9 cellular contexts compared by ENCODE assay signal in the genomic region with DNA sequence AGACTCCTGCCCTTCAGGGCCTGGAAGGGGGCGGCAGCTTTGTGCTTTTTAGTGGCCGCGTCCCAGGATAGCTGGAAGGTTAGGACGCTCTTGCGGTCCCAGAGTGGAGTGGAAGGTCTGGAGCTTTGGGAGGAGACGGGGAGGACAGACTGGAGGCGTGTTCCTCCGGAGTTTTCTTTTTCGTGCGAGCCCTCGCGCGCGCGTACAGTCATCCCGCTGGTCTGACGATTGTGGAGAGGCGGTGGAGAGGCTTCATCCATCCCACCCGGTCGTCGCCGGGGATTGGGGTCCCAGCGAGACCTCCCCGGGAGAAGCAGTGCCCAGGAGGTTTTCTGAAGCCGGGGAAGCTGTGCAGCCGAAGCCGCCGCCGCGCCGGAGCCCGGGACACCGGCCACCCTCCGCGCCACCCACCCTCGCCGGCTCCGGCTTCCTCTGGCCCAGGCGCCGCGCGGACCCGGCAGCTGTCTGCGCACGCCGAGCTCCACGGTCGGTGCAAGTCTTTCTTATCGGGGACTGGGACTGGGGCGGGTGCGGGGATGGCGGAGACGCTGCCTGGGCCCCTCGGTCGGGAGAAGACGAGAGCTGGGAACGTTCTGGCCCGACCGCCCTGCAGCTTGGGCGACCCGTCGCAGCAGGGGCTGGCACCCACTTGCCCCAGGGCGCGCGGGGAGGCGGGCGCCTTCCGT. TPM values are rescaled to one million over a fixed set of nuclear protein-coding genes. Genes with fewer than 3 reads are reported as not detected.
DNase-seq lines count a peak whose midpoint lies in the region; ATAC-seq and TF ChIP-seq lines count a peak whose summit lies in the region.
"Had no signal": no experiment of that assay in that cellular context is flagged by ENCODE, and none has a peak within 500 bp of the region (broad histone marks: within the 10 kb centered on the region; RNA-seq: fewer than 3 reads in every experiment).

Gene EDNRA, plus strand, starts transcription at position 207 of the 686 bp plus-strand sequence. CDS start 4,585 bp downstream, outside the sequence.

- no peaks in the 10 kb centered on the region for H3K9me3 ChIP-seq in A673 (ENCODE audit: low read depth, low read length, poor library complexity, severe bottlenecking)
- H3K9me3 ChIP-seq in fibroblast of lung (ENCODE audit: control insufficient read depth, insufficient read depth, low read depth, low read length), result no peaks in the 10 kb centered on the region

- H3K4me1 ChIP-seq in A673 (ENCODE audit: insufficient read depth, low read length, poor library complexity, severe bottlenecking) (peaks cover 6% of the 10 kb centered on the region), fibroblast of lung (ENCODE audit: control insufficient read depth, extremely low read depth, insufficient read depth, low read length) (peaks cover 11% of the 10 kb centered on the region)

- POLR2A ChIA-PET in A673 (lab: Charles Lee; ENCODE audit: low non-redundant PET), result interaction anchor here (0.5 to 0.6 kb wide), 3 partner anchors 31 to 137 kb away, joined by 3 to 5 read pairs (median 4); no protein-coding TSS in a partner anchor
- POLR2A ChIA-PET in activated CD8-positive, alpha-beta T cell treated with anti-CD3 and anti-CD28 coated beads for 36 hours (lab: Charles Lee), result no interaction called here

- TF ChIP-seq CTCF in A673 (conservative IDR thresholded peaks at IDR 0.05; ENCODE audit: low read depth, low read length), result no peak
- no peak for TF ChIP-seq CTCF in fibroblast of lung (conservative IDR thresholded peaks at IDR 0.05 in 1 of 2, IDR thresholded peaks at IDR 0.05 in 1 of 2; ENCODE audit: low read depth in 1 of 2, low read length in 2 of 2)
- TF ChIP-seq CTCF in nephron (IDR thresholded peaks at IDR 0.05; ENCODE audit: unreplicated experiment in 3 of 3), result no peak
- no peak for TF ChIP-seq CTCF in activated CD8-positive, alpha-beta T cell treated with anti-CD3 and anti-CD28 coated beads for 36 hours (IDR thresholded peaks at IDR 0.05)

- CTCF ChIA-PET in A673 (lab: Charles Lee), result interaction anchor here (0.8 kb wide), 1 partner anchor 38 kb away, joined by 3 read pairs; no protein-coding TSS in a partner anchor
- CTCF ChIA-PET in activated CD8-positive, alpha-beta T cell treated with anti-CD3 and anti-CD28 coated beads for 36 hours (lab: Charles Lee), result no interaction called here

- peak within 1 kb of the TSS; percentile 94 to 98 (median 96) for H3K4me3 Mint-ChIP-seq in nephron
- no peak within 1 kb of the TSS for H3K4me3 Mint-ChIP-seq in activated CD8-positive, alpha-beta T cell treated with anti-CD3 and anti-CD28 coated beads for 36 hours

- peaks cover 17% of the 10 kb centered on the region for H3K36me3 Mint-ChIP-seq in nephron (ENCODE audit: low read depth)
- H3K36me3 Mint-ChIP-seq in activated CD8-positive, alpha-beta T cell treated with anti-CD3 and anti-CD28 coated beads for 36 hours (ENCODE audit: low read depth), result no peaks in the 10 kb centered on the region

- H3K4me2 ChIP-seq in fibroblast of lung (ENCODE audit: extremely low read depth, insufficient read depth, low read length), result peak within 1 kb of the TSS; percentile 73

- H3K9ac ChIP-seq in fibroblast of lung (ENCODE audit: insufficient read depth, low read length), result peak within 1 kb of the TSS; percentile 63

- H3K4me3 ChIP-seq in A673 (ENCODE audit: low read depth, low read length, poor library complexity, severe bottlenecking) (peak within 1 kb of the TSS; percentile 67), fibroblast of lung (replicated peaks in 1 of 4; ENCODE audit: control extremely low read depth in 1 of 4, insufficient read depth in 1 of 4, low read depth in 3 of 4, low read length in 4 of 4) (peak within 1 kb of the TSS; percentile 55 to 76 (median 60))

- peaks cover 7% of the 10 kb centered on the region for H3K27me3 Mint-ChIP-seq in nephron (ENCODE audit: low read depth)
- H3K27me3 Mint-ChIP-seq in activated CD8-positive, alpha-beta T cell treated with anti-CD3 and anti-CD28 coated beads for 36 hours, result peaks cover 26% of the 10 kb centered on the region

- DNase-seq in A673 (ENCODE audit: low spot score) (peak; percentile 71), NCI-H69 (lab: John Stamatoyannopoulos, UW) (peak; percentile 0), fibroblast of lung (ENCODE audit: low read depth in 2 of 2) (peak; percentile 65 to 72), MV-4-11 (lab: John Stamatoyannopoulos, UW) (no peak), GDM1 (lab: John Stamatoyannopoulos, UW) (no peak)
- DNase-seq in activated CD8-positive, alpha-beta T cell treated with anti-CD3 and anti-CD28 coated beads for 36 hours, result no peak
- DNase-seq: GF-D8 had no signal

- BruUV-seq in A673 (replicated peaks; lab: Mats Ljungman, UMichigan), result no TSS peak

- H2AFZ ChIP-seq in fibroblast of lung (ENCODE audit: low read length), result peak within 1 kb of the TSS; percentile 68

- H3K27me3 ChIP-seq in A673 (replicated peaks; ENCODE audit: insufficient read depth, low read depth, low read length, poor library complexity) (no peaks in the 10 kb centered on the region), fibroblast of lung (ENCODE audit: control insufficient read depth, insufficient read depth, low read length) (peaks cover 2% of the 10 kb centered on the region)

- no peaks in the 10 kb centered on the region for H3K79me2 ChIP-seq in fibroblast of lung (ENCODE audit: control insufficient read depth, insufficient read depth, low read length)

- H3K9me3 Mint-ChIP-seq in nephron, result peaks cover 3% of the 10 kb centered on the region
- H3K9me3 Mint-ChIP-seq in activated CD8-positive, alpha-beta T cell treated with anti-CD3 and anti-CD28 coated beads for 36 hours, result no peaks in the 10 kb centered on the region

- peak within 1 kb of the TSS; percentile 83 for H3K27ac ChIP-seq in A673 (ENCODE audit: low read depth, low read length, poor library complexity, severe bottlenecking)
- peak within 1 kb of the TSS; percentile 18 for H3K27ac ChIP-seq in fibroblast of lung (ENCODE audit: insufficient read depth, low read length)

- no peak for ATAC-seq in activated CD8-positive, alpha-beta T cell treated with anti-CD3 and anti-CD28 coated beads for 36 hours
- no peak for ATAC-seq in HG02588 (IDR thresholded peaks at IDR 0.05; ENCODE audit: unreplicated experiment)

- no peaks in the 10 kb centered on the region for H4K20me1 ChIP-seq in fibroblast of lung (ENCODE audit: control insufficient read depth, extremely low read depth, insufficient read depth, low read length)

- intact Hi-C loops in A673 (cut with micrococcal nuclease; ENCODE audit: unreplicated experiment), result no loop called here
- intact Hi-C loops in activated CD8-positive, alpha-beta T cell treated with anti-CD3 and anti-CD28 coated beads for 36 hours (cut with micrococcal nuclease), result no loop called here

- H3K27ac Mint-ChIP-seq in nephron, result peak within 1 kb of the TSS; percentile 98 to 99 (median 98)
- no peak within 1 kb of the TSS for H3K27ac Mint-ChIP-seq in activated CD8-positive, alpha-beta T cell treated with anti-CD3 and anti-CD28 coated beads for 36 hours

- H3K36me3 ChIP-seq in A673 (ENCODE audit: insufficient read depth, low read length, poor library complexity, severe bottlenecking) (no peaks in the 10 kb centered on the region), fibroblast of lung (ENCODE audit: control insufficient read depth, insufficient read depth, low read length) (no peaks in the 10 kb centered on the region)

- peaks cover 33% of the 10 kb centered on the region for H3K4me1 Mint-ChIP-seq in nephron
- no peaks in the 10 kb centered on the region for H3K4me1 Mint-ChIP-seq in activated CD8-positive, alpha-beta T cell treated with anti-CD3 and anti-CD28 coated beads for 36 hours (ENCODE audit: low read depth)

RNA-seq across cellular contexts. Expression of gene EDNRA, which starts in this region (rescaled TPM):
- total RNA-seq in A673 (2021) (16.1 and 23.9 TPM in 2 replicates), fibroblast of lung (0.77 and 2.0 TPM in 2 replicates)
- polyA plus RNA-seq in fibroblast of lung, result 1.4 and 9.5 TPM in 2 replicates
- 0.67 and 4.8 TPM in 2 replicates for polyA plus RNA-seq in fibroblast of lung (2012)
- polyA minus RNA-seq in fibroblast of lung (ENCODE audit: low replicate concordance), result 3.1 and 7.0 TPM in 2 replicates
- total RNA-seq in activated CD8-positive, alpha-beta T cell treated with anti-CD3 and anti-CD28 coated beads for 36 hours, result not detected

Comparison
In these comparisons a context has a peak if more than half of its experiments do, and no peak if none do; other contexts are left out.
1. DNase-seq: peak in A673 (single experiment), NCI-H69 (single experiment) and fibroblast of lung (2 of 2); none in MV-4-11 (single experiment), activated CD8-positive, alpha-beta T cell treated with anti-CD3 and anti-CD28 coated beads for 36 hours (single experiment) and GDM1 (single experiment).